Comparison of ENCODE assay signal across 20 cellular contexts in the genomic region with DNA sequence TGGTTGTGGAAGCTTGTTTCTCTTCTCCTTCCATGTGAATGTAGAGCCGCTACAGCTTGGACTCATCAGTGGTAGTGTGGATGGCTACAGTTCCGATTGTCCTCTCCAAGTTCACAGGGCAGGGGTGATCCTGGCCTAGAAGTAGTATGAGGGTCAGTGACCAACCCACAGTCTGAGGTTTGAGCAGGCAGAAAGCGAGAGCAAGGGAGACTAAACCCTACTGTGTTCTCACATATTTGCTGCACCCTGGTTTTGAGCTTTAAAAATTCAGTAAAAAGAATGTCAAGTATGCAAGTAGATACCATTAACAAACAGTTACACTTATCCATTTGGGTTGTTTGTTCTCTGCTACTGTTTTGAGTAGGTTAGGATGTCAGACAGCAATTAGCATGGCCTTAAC.
A peak's percentile ranks its signal among the peaks of the same experiment; 100 is the strongest.
DNase-seq lines count a peak whose midpoint lies in the region; TF ChIP-seq lines count a peak whose summit lies in the region.
"Had no signal": no experiment of that assay in that cellular context is flagged by ENCODE, and none has a peak within 500 bp of the region (broad histone marks: within the 10 kb centered on the region; RNA-seq: fewer than 3 reads in every experiment).

No MANE protein-coding gene starts in this region.

- H3K4me1 ChIP-seq in mammary epithelial cell (ENCODE audit: insufficient read depth, low read length) (no peaks in the 10 kb centered on the region), mesendoderm (ENCODE audit: control insufficient read depth, low read depth, low read length) (peaks cover 5% of the 10 kb centered on the region)
- H3K4me1 ChIP-seq: BLaER1 treated with 17β-estradiol and CSF1 and Interleukin-3, amounts not matched to agents 10 nM and 100 nM; Peyer's patch had no signal

- H4K8ac ChIP-seq in mesendoderm (ENCODE audit: low read depth, low read length) = no peak overlapping the region

- DNase-seq in MCF 10A (ENCODE audit: unreplicated experiment) (no peak), mammary epithelial cell (no peak), chondrocyte (ENCODE audit: low spot score) (no peak), mesendoderm (peak; percentile 54), type B pancreatic cell (ENCODE audit: extremely low spot score, unreplicated experiment) (no peak), NCI-H1436 (lab: John Stamatoyannopoulos, UW) (no peak), A172 (ENCODE audit: low spot score) (no peak)
- no peak for DNase-seq in stimulated activated CD4-positive, alpha-beta T cell treated with anti-CD3 and anti-CD28 coated beads, Interleukin-15, amount 100 ng/mL, for 24 hours
- DNase-seq: CD4-positive, alpha-beta memory T cell; KG1; NCI-H1105; NCI-H2081; NCI-H2171; NCI-H345; NCI-H524; NCI-H82; Peyer's patch had no signal

- peak overlapping the region; percentile 17 for H3K23ac ChIP-seq in mesendoderm (ENCODE audit: low read length)

- H3K27me3 ChIP-seq in mammary epithelial cell (ENCODE audit: insufficient read depth, low read length) (no peaks in the 10 kb centered on the region), mesendoderm (ENCODE audit: insufficient read depth, low read length, poor library complexity) (no peaks in the 10 kb centered on the region)
- H3K27me3 ChIP-seq: BLaER1 treated with 17β-estradiol and CSF1 and Interleukin-3, amounts not matched to agents 10 nM and 100 nM; Peyer's patch; SJSA1 had no signal

- TF ChIP-seq CTCF in MCF 10A (IDR thresholded peaks at IDR 0.05; ENCODE audit: unreplicated experiment) (no peak), mammary epithelial cell (conservative IDR thresholded peaks at IDR 0.05 in 1 of 2, IDR thresholded peaks at IDR 0.05 in 1 of 2; ENCODE audit: extremely low read depth in 1 of 2, insufficient read depth in 1 of 2, low read depth in 1 of 2, low read length in 2 of 2) (no peak), chondrocyte (IDR thresholded peaks at IDR 0.05) (no peak), type B pancreatic cell (conservative IDR thresholded peaks at IDR 0.05) (no peak)

- no peak overlapping the region for H2AK5ac ChIP-seq in mesendoderm (ENCODE audit: low read length)

- no peaks in the 10 kb centered on the region for H3K4me1 Mint-ChIP-seq in MCF 10A (ENCODE audit: insufficient read depth, unreplicated experiment)
- H3K4me1 Mint-ChIP-seq in chondrocyte (ENCODE audit: low read depth) = peaks cover 27% of the 10 kb centered on the region
- no peaks in the 10 kb centered on the region for H3K4me1 Mint-ChIP-seq in type B pancreatic cell (ENCODE audit: unreplicated experiment)
- H3K4me1 Mint-ChIP-seq: CD4-positive, alpha-beta memory T cell had no signal

- intact Hi-C loops in MCF 10A (cut with micrococcal nuclease) = no loop called here
- intact Hi-C loops in mammary epithelial cell (cut with micrococcal nuclease) = no loop called here

- H3K4me3 Mint-ChIP-seq in MCF 10A (ENCODE audit: unreplicated experiment) = no peak overlapping the region
- H3K4me3 Mint-ChIP-seq in chondrocyte (ENCODE audit: unreplicated experiment) = no peak overlapping the region
- H3K4me3 Mint-ChIP-seq in type B pancreatic cell = no peak overlapping the region
- H3K4me3 Mint-ChIP-seq: CD4-positive, alpha-beta memory T cell had no signal

- WGBS in mammary epithelial cell (ENCODE audit: low coverage, missing lambda C conversion rate) = 98% methylated on average over 3 of the region's 3 CpGs
- WGBS in mesendoderm (ENCODE audit: extremely low coverage, insufficient coverage, low lambda C conversion rate) = no CpG with 5 or more reads among the region's 3 CpGs

- H4K5ac ChIP-seq in mesendoderm (ENCODE audit: low read length) = no peak overlapping the region

- no peaks in the 10 kb centered on the region for H3K9me3 Mint-ChIP-seq in MCF 10A (ENCODE audit: unreplicated experiment)
- peaks cover 11% of the 10 kb centered on the region for H3K9me3 Mint-ChIP-seq in chondrocyte (ENCODE audit: low read depth)
- H3K9me3 Mint-ChIP-seq in type B pancreatic cell = peaks cover 6% of the 10 kb centered on the region

- H3K4ac ChIP-seq in mesendoderm (ENCODE audit: low read depth, low read length) = no peak overlapping the region

- H3K27ac Mint-ChIP-seq in MCF 10A (ENCODE audit: low read depth, unreplicated experiment) (peak overlapping the region; percentile 12), chondrocyte (ENCODE audit: unreplicated experiment) (peak overlapping the region; percentile 53), type B pancreatic cell (peak overlapping the region; percentile 5)
- H3K27ac Mint-ChIP-seq: CD4-positive, alpha-beta memory T cell had no signal

- no peaks in the 10 kb centered on the region for H3K27me3 Mint-ChIP-seq in MCF 10A (ENCODE audit: insufficient read depth, unreplicated experiment)
- H3K27me3 Mint-ChIP-seq in chondrocyte (ENCODE audit: low read depth) = no peaks in the 10 kb centered on the region
- no peaks in the 10 kb centered on the region for H3K27me3 Mint-ChIP-seq in type B pancreatic cell
- H3K27me3 Mint-ChIP-seq: CD4-positive, alpha-beta memory T cell had no signal

- H2BK120ac ChIP-seq in mesendoderm (ENCODE audit: low read depth, low read length) = no peak overlapping the region

- dilution Hi-C loops in mammary epithelial cell (cut with HindIII; ENCODE audit: low sequenced_read_pairs) = no loop called here

- H3K9ac ChIP-seq in mammary epithelial cell (ENCODE audit: insufficient read depth, low read length) = no peak overlapping the region
- no peak overlapping the region for H3K9ac ChIP-seq in mesendoderm (ENCODE audit: low read length)
- H3K9ac ChIP-seq: BLaER1 treated with 17β-estradiol and CSF1 and Interleukin-3, amounts not matched to agents 10 nM and 100 nM had no signal

- no peak overlapping the region for H2BK5ac ChIP-seq in mesendoderm (ENCODE audit: low read length)

- H3K4me2 ChIP-seq in mammary epithelial cell (ENCODE audit: insufficient read depth, low read depth, low read length) (no peak overlapping the region), mesendoderm (ENCODE audit: low read length) (no peak overlapping the region)
- H3K4me2 ChIP-seq: BLaER1 treated with 17β-estradiol and CSF1 and Interleukin-3, amounts not matched to agents 10 nM and 100 nM had no signal

- H2BK15ac ChIP-seq in mesendoderm (replicated peaks; ENCODE audit: low read depth) = no peak overlapping the region

- POLR2A ChIA-PET in MCF 10A (lab: Yijun Ruan, JAX) = interaction anchor here (0.8 to 1.9 kb wide), 2 partner anchors 25 to 72 kb away, joined by 3 to 5 read pairs; no protein-coding TSS in a partner anchor

- CTCF ChIA-PET in MCF 10A (lab: Yijun Ruan, JAX) = interaction anchor here (0.8 to 1.2 kb wide), 2 partner anchors 10 to 30 kb away, joined by 3 to 4 read pairs; no protein-coding TSS in a partner anchor
- CTCF ChIA-PET in mammary epithelial cell (lab: Charles Lee; ENCODE audit: low non-redundant PET) = no interaction called here

- no peaks in the 10 kb centered on the region for H4K20me1 ChIP-seq in mammary epithelial cell (ENCODE audit: insufficient read depth, low read length)
- H4K20me1 ChIP-seq: BLaER1 treated with 17β-estradiol and CSF1 and Interleukin-3, amounts not matched to agents 10 nM and 100 nM had no signal

- H3K79me2 ChIP-seq in mammary epithelial cell (ENCODE audit: insufficient read depth, low read length) (no peaks in the 10 kb centered on the region), mesendoderm (ENCODE audit: control insufficient read depth, insufficient read depth, low read length) (no peaks in the 10 kb centered on the region)

- no peak overlapping the region for H3K4me3 ChIP-seq in mammary epithelial cell (replicated peaks in 1 of 3; ENCODE audit: insufficient read depth in 1 of 3, low read depth in 2 of 3, low read length in 3 of 3)
- no peak overlapping the region for H3K4me3 ChIP-seq in mesendoderm (ENCODE audit: low read length)
- H3K4me3 ChIP-seq: BLaER1 treated with 17β-estradiol and CSF1 and Interleukin-3, amounts not matched to agents 10 nM and 100 nM; Peyer's patch; SJSA1 had no signal

- peak overlapping the region; percentile 38 for H3K56ac ChIP-seq in mesendoderm (ENCODE audit: low read length)

- no peak overlapping the region for H3K18ac ChIP-seq in mesendoderm (ENCODE audit: low read length)

- no peak overlapping the region for H2AFZ ChIP-seq in mammary epithelial cell (ENCODE audit: low read depth, low read length)

- no peaks in the 10 kb centered on the region for H3K79me1 ChIP-seq in mesendoderm (ENCODE audit: low read length)

- H3K36me3 Mint-ChIP-seq in MCF 10A (ENCODE audit: insufficient read depth, unreplicated experiment) = peaks cover 65% of the 10 kb centered on the region
- peaks cover 36% of the 10 kb centered on the region for H3K36me3 Mint-ChIP-seq in chondrocyte (ENCODE audit: low read depth)
- H3K36me3 Mint-ChIP-seq in type B pancreatic cell = peaks cover 64% of the 10 kb centered on the region

- H3K36me3 ChIP-seq in mammary epithelial cell (ENCODE audit: insufficient read depth, low read length) (peaks cover 3% of the 10 kb centered on the region), mesendoderm (ENCODE audit: control insufficient read depth, insufficient read depth, low read length) (peaks cover 2% of the 10 kb centered on the region)

- no TSS peak for BruUV-seq in MCF 10A (replicated peaks; lab: Mats Ljungman, UMichigan)
- BruUV-seq in mammary epithelial cell (replicated peaks; lab: Mats Ljungman, UMichigan) = no TSS peak

- H3K27ac ChIP-seq in mammary epithelial cell (ENCODE audit: insufficient read depth, low read depth, low read length) = no peak overlapping the region
- no peak overlapping the region for H3K27ac ChIP-seq in mesendoderm (ENCODE audit: low read depth, low read length)
- H3K27ac ChIP-seq: 22Rv1; BLaER1 treated with 17β-estradiol and CSF1 and Interleukin-3, amounts not matched to agents 10 nM and 100 nM; Peyer's patch; SJSA1 had no signal

- in situ Hi-C loops in mammary epithelial cell (cut with MboI; ENCODE audit: low sequenced_read_pairs in 2 of 2) = no loop called here

- H3K9me3 ChIP-seq in mammary epithelial cell (replicated peaks; ENCODE audit: insufficient read depth, low read length) = no peaks in the 10 kb centered on the region
- H3K9me3 ChIP-seq: Peyer's patch, SJSA1 had no signal
